In the genomic region with DNA sequence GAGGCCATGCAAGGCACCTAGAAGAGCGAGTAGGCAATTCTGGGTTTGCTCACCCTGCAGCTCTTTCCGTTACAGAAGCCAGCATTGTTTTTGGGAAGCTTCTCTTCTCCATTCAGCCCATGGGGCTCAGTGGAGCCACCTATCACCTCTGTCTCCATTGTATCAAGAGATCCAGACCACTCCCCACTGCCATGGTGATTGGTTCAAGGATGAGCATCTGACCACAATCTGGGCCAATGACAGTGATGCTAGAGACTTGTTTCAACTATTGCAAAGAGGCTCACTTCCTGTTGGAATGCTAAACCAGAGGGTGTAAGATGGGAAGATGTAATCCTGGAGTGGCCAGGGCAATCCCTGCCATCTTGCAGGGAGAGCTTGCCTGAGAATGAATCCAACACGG, we compare ENCODE assay signal across 1 cellular context.
TF ChIP-seq lines count a peak whose summit lies in the region.

No MANE protein-coding gene starts in this region.

TF ChIP-seq in H1, 55 proteins besides CTCF, POLR2A, EP300 and RAD21:
- 0 out of 2 replicates have a peak, but pooled peaks have one; percentile 13 for TF ChIP-seq SP1 (IDR thresholded peaks at IDR 0.05; ENCODE audit: low read depth, low read length)
- no peak for TF ChIP-seq NANOG (IDR thresholded peaks at IDR 0.05; ENCODE audit: insufficient read depth, low read depth, low read length, poor library complexity, severe bottlenecking)
